Comparison of ENCODE assay signal across 13 cellular contexts in the genomic region with DNA sequence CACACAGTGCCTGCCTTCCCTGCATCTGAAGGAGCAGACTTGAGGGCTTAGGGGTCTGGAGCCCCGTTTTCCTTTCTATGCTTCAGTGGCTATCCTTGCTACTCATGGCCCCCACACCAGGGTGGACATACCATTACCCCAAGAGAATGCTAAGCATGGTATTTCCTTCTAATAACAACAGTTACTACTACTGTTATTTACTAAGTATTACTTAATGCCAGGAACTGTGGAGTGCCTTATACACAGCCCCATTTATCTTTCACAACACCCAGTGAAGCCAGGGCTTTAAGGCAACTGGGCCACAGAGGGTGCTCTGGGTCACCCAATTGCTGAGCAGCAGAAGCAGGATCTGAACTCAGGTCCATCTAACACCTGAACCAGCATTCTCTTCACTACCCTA. TPM values are rescaled to one million over a fixed set of nuclear protein-coding genes. Genes with fewer than 3 reads are reported as not detected.
A peak's percentile ranks its signal among the peaks of the same experiment; 100 is the strongest.
DNase-seq lines count a peak whose midpoint lies in the region; ATAC-seq and TF ChIP-seq lines count a peak whose summit lies in the region.
"Had no signal": no experiment of that assay in that cellular context is flagged by ENCODE, and none has a peak within 500 bp of the region (broad histone marks: within the 10 kb centered on the region; RNA-seq: fewer than 3 reads in every experiment).

No MANE protein-coding gene starts in this region.

- H3K27ac Mint-ChIP-seq in osteocyte (ENCODE audit: unreplicated experiment), result peak overlapping the region; percentile 98
- H3K27ac Mint-ChIP-seq: activated CD4-positive, alpha-beta T cell treated with anti-CD3 and anti-CD28 coated beads for 36 hours; GM23338; progenitor cell of endocrine pancreas had no signal

- POLR2A ChIA-PET in AG04450 (lab: Yijun Ruan, JAX), result no interaction called here

- H3K27me3 ChIP-seq in AG04450 (ENCODE audit: control insufficient read depth, insufficient read depth, low read length) (no peaks in the 10 kb centered on the region), SJSA1 (replicated peaks) (no peaks in the 10 kb centered on the region)

- no peaks in the 10 kb centered on the region for H3K36me3 ChIP-seq in SJSA1
- H3K36me3 ChIP-seq: BLaER1 had no signal

- ATAC-seq in GM21447 (IDR thresholded peaks at IDR 0.05; ENCODE audit: unreplicated experiment), result no peak
- ATAC-seq: activated CD4-positive, alpha-beta T cell treated with anti-CD3 and anti-CD28 coated beads for 36 hours had no signal

- no peaks in the 10 kb centered on the region for H3K27me3 Mint-ChIP-seq in osteocyte (ENCODE audit: unreplicated experiment)

- TF ChIP-seq CTCF in AG04450 (IDR thresholded peaks at IDR 0.05; ENCODE audit: low read depth, low read length) (no peak), osteocyte (IDR thresholded peaks at IDR 0.05) (no peak)

- no peaks in the 10 kb centered on the region for H3K9me3 Mint-ChIP-seq in osteocyte (ENCODE audit: unreplicated experiment)
- H3K9me3 Mint-ChIP-seq: GM23338 had no signal

- CTCF ChIA-PET in AG04450 (lab: Charles Lee), result no interaction called here

- peak overlapping the region; percentile 93 for H3K27ac ChIP-seq in AG04450 (ENCODE audit: low read depth, low read length)
- H3K27ac ChIP-seq in SJSA1, result peak overlapping the region; percentile 98
- H3K27ac ChIP-seq: BLaER1 had no signal

- no peaks in the 10 kb centered on the region for H3K9me3 ChIP-seq in AG04450 (ENCODE audit: control insufficient read depth, insufficient read depth, low read length)
- H3K9me3 ChIP-seq in SJSA1 (replicated peaks), result no peaks in the 10 kb centered on the region
- H3K9me3 ChIP-seq: BLaER1 had no signal

- no peaks in the 10 kb centered on the region for H3K36me3 Mint-ChIP-seq in osteocyte (ENCODE audit: unreplicated experiment)

- no peak for TF ChIP-seq POLR2A in erythroblast (IDR thresholded peaks at IDR 0.05; ENCODE audit: low read length)

- no peak overlapping the region for H3K4me3 ChIP-seq in AG04450 (ENCODE audit: low read depth, low read length)
- H3K4me3 ChIP-seq in SJSA1, result no peak overlapping the region
- H3K4me3 ChIP-seq: BLaER1, GM23338 had no signal

- peaks cover 51% of the 10 kb centered on the region for H3K4me1 Mint-ChIP-seq in osteocyte (ENCODE audit: unreplicated experiment)
- H3K4me1 Mint-ChIP-seq: activated CD4-positive, alpha-beta T cell treated with anti-CD3 and anti-CD28 coated beads for 36 hours had no signal

- no peak overlapping the region for H3K4me3 Mint-ChIP-seq in osteocyte (ENCODE audit: unreplicated experiment)
- H3K4me3 Mint-ChIP-seq: activated CD4-positive, alpha-beta T cell treated with anti-CD3 and anti-CD28 coated beads for 36 hours; GM23338 had no signal

- peaks cover 52% of the 10 kb centered on the region for H3K4me1 ChIP-seq in SJSA1 (replicated peaks)
- H3K4me1 ChIP-seq: BLaER1 had no signal

- DNase-seq in AG04450 (ENCODE audit: low read depth, low spot score) (no peak), SJSA1 (ENCODE audit: low read depth in 1 of 2, low spot score in 2 of 2) (no peak), fibroblast of gingiva (ENCODE audit: low read depth) (peak; percentile 42), osteocyte (ENCODE audit: extremely low spot score, unreplicated experiment) (no peak), kidney tubule cell (ENCODE audit: low spot score) (no peak), erythroblast (lab: John Stamatoyannopoulos, UW) (no peak), putamen (ENCODE audit: low spot score) (no peak)
- DNase-seq: activated CD4-positive, alpha-beta T cell treated with anti-CD3 and anti-CD28 coated beads for 36 hours; NCI-H1105 treated with DMSO at 0.1 percent for 48 hours had no signal

RNA-seq across cellular contexts. Expression of a gene that starts 5.8 kb away (rescaled TPM):
- 1.2 TPM in 2 replicates for polyA plus RNA-seq in AG04450 (2011; rRNA removed)
- polyA minus RNA-seq in AG04450 (2011; rRNA and poly(A)+ RNA removed), result 1.2 and 1.5 TPM in 2 replicates
- total RNA-seq in SJSA1 (2014; rRNA removed; shearing (Covaris generic)), result not detected in 2 replicates
- total RNA-seq in osteocyte, result not detected in 2 replicates
